In genomic region chr2:146927080-146927714, GRCh38 we compare ENCODE assay signal across 8 cellular contexts.
A peak's percentile ranks its signal among the peaks of the same experiment; 100 is the strongest.
DNase-seq lines count a peak whose midpoint lies in the region; ATAC-seq and TF ChIP-seq lines count a peak whose summit lies in the region.

No MANE protein-coding gene starts in this region.

- H3K27ac ChIP-seq in right lobe of liver (no peak overlapping the region), aorta (ENCODE audit: low read depth in 1 of 2, low read length in 2 of 2) (no peak overlapping the region)

- no peaks in the 10 kb centered on the region for H3K9me3 Mint-ChIP-seq in chondrocyte (ENCODE audit: low read depth)

- H3K4me1 Mint-ChIP-seq in chondrocyte (ENCODE audit: low read depth) = no peaks in the 10 kb centered on the region

- no peaks in the 10 kb centered on the region for H3K36me3 ChIP-seq in right lobe of liver
- H3K36me3 ChIP-seq in aorta (ENCODE audit: control insufficient read depth in 1 of 2, insufficient read depth in 2 of 2, low read length in 1 of 2) = no peaks in the 10 kb centered on the region

- peak; percentile 82 for TF ChIP-seq CTCF in chondrocyte (IDR thresholded peaks at IDR 0.05)
- TF ChIP-seq CTCF in right lobe of liver (IDR thresholded peaks at IDR 0.05) = peak in 3 of 4 donors; percentile 15 to 25 (median 22)

- no peak for TF ChIP-seq POLR2A in right lobe of liver (IDR thresholded peaks at IDR 0.05)

- H3K27me3 ChIP-seq in right lobe of liver (no peaks in the 10 kb centered on the region), aorta (ENCODE audit: control insufficient read depth in 1 of 2, insufficient read depth in 2 of 2, low read length in 1 of 2) (peaks cover 0 to 2% of the 10 kb centered on the region in 2 donors)

- intact Hi-C loops in right lobe of liver (cut with DNase I) = no loop called here
- intact Hi-C loops in aorta (cut with DNase I) = no loop called here

- no peaks in the 10 kb centered on the region for H3K9me3 ChIP-seq in right lobe of liver
- H3K9me3 ChIP-seq in aorta (ENCODE audit: control insufficient read depth, low read length) = no peaks in the 10 kb centered on the region

- ATAC-seq in right lobe of liver (peak; percentile 35 to 59 (median 41)), aorta (ENCODE audit: low FRiP score) (peak; percentile 75)

- WGBS in right lobe of liver (ENCODE audit: insufficient coverage, low coverage, low lambda C conversion rate, missing lambda C conversion rate) = 19% methylated on average over 3 of the region's 3 CpGs
- WGBS in aorta, 2 donors = 26 to 27% methylated on average over 3 of the region's 3 CpGs

- DNase-seq in NCI-H2171 treated with DMSO at 0.1 percent for 48 hours (lab: John Stamatoyannopoulos, UW) (peak; percentile 44), NCI-H2171 (lab: John Stamatoyannopoulos, UW) (no peak), NCI-H2196 treated with DMSO at 0.1 percent for 48 hours (lab: John Stamatoyannopoulos, UW; ENCODE audit: unreplicated experiment) (peak; percentile 25), chondrocyte (ENCODE audit: low spot score) (no peak), right lobe of liver (no peak), aorta (peak in 1 of 2 donors; percentile 49), occipital lobe (lab: John Stamatoyannopoulos, UW) (no peak)
- DNase-seq in activated CD4-positive, alpha-beta T cell treated with anti-CD3 and anti-CD28 coated beads for 1 hour = no peak

- H3K27ac Mint-ChIP-seq in chondrocyte (ENCODE audit: unreplicated experiment) = no peak overlapping the region

- H3K4me3 Mint-ChIP-seq in chondrocyte (ENCODE audit: unreplicated experiment) = no peak overlapping the region

- H3K4me1 ChIP-seq in right lobe of liver (no peaks in the 10 kb centered on the region), aorta (ENCODE audit: control insufficient read depth in 1 of 2, insufficient read depth in 2 of 2, low read length in 2 of 2) (no peaks in the 10 kb centered on the region)

- no peak overlapping the region for H3K4me3 ChIP-seq in right lobe of liver
- H3K4me3 ChIP-seq in aorta (ENCODE audit: low read length in 2 of 2) = no peak overlapping the region

- H3K36me3 Mint-ChIP-seq in chondrocyte (ENCODE audit: low read depth) = no peaks in the 10 kb centered on the region

- H3K27me3 Mint-ChIP-seq in chondrocyte (ENCODE audit: low read depth) = peaks cover 11% of the 10 kb centered on the region

Comparison
In these comparisons a context has a peak if more than half of its experiments do, and no peak if none do; other contexts are left out.
1. DNase-seq: peak in NCI-H2171 treated with DMSO at 0.1 percent for 48 hours (single experiment) and NCI-H2196 treated with DMSO at 0.1 percent for 48 hours (single experiment); none in NCI-H2171 (single experiment), chondrocyte (single experiment), right lobe of liver (0 of 3), occipital lobe (single experiment) and activated CD4-positive, alpha-beta T cell treated with anti-CD3 and anti-CD28 coated beads for 1 hour (single experiment).